ENCODE assay signal across 15 cellular contexts in the genomic region with DNA sequence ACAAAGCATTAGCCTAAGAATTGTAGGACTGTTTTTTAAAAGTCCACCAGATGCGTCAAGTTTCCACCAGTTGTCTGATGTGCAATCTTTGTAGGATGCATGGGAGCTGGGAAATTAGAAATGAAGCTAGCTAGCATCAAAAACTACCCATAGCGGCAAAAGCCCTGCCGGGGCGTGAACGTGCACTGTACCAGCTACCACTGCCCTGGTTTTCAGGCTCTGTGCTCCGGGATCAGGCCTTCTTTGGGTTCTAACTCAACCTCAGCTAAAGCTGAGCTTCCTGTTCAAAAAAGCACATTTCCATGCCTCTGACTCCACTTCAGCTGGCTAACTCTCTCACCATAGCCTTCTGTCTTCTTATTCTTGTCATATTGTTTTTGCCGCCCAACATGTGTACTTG. TPM values are rescaled to one million over a fixed set of nuclear protein-coding genes. Genes with fewer than 3 reads are reported as not detected.
DNase-seq lines count a peak whose midpoint lies in the region; ATAC-seq and TF ChIP-seq lines count a peak whose summit lies in the region.
"Had no signal": no experiment of that assay in that cellular context is flagged by ENCODE, and none has a peak within 500 bp of the region (broad histone marks: within the 10 kb centered on the region; RNA-seq: fewer than 3 reads in every experiment).

No MANE protein-coding gene starts in this region.

- CTCF ChIA-PET in activated CD4-positive, alpha-beta T cell treated with anti-CD3 and anti-CD28 coated beads, Interleukin-2, amount 10 ng/mL, durations not matched to agents 7 days and 5 days (lab: Charles Lee), result interaction anchor here (0.6 to 2.1 kb wide), 5 partner anchors 9 to 37 kb away, joined by 3 to 11 read pairs (median 4); no protein-coding TSS in a partner anchor

- peak overlapping the region; percentile 83 for H3K4me3 Mint-ChIP-seq in activated CD4-positive, alpha-beta T cell treated with anti-CD3 and anti-CD28 coated beads, Interleukin-2, amount 10 ng/mL, durations not matched to agents 7 days and 5 days
- peak overlapping the region; percentile 85 to 88 (median 87) for H3K4me3 Mint-ChIP-seq in brain
- peak overlapping the region; percentile 74 for H3K4me3 Mint-ChIP-seq in neural crest cell

- H3K4me1 Mint-ChIP-seq in activated CD4-positive, alpha-beta T cell treated with anti-CD3 and anti-CD28 coated beads, Interleukin-2, amount 10 ng/mL, durations not matched to agents 7 days and 5 days, result peaks cover 61% of the 10 kb centered on the region
- H3K4me1 Mint-ChIP-seq in brain, result peaks cover 19% of the 10 kb centered on the region
- H3K4me1 Mint-ChIP-seq in neural crest cell, result peaks cover 13% of the 10 kb centered on the region

- TF ChIP-seq POLR2A in right lobe of liver (IDR thresholded peaks at IDR 0.05), result no peak

- POLR2A ChIA-PET in activated CD4-positive, alpha-beta T cell treated with anti-CD3 and anti-CD28 coated beads, Interleukin-2, amount 10 ng/mL, durations not matched to agents 7 days and 5 days (lab: Charles Lee), result interaction anchor here (0.6 to 1.1 kb wide), 2 partner anchors 202 to 305 kb away, joined by 3 to 4 read pairs; a partner anchor contains a TSS

- H3K4me1 ChIP-seq in right lobe of liver, result peaks cover 0 to 20% (median 2%) of the 10 kb centered on the region in 4 donors

- no peak overlapping the region for H3K27ac ChIP-seq in right lobe of liver

- no peaks in the 10 kb centered on the region for H3K27me3 Mint-ChIP-seq in activated CD4-positive, alpha-beta T cell treated with anti-CD3 and anti-CD28 coated beads, Interleukin-2, amount 10 ng/mL, durations not matched to agents 7 days and 5 days
- peaks cover 24% of the 10 kb centered on the region for H3K27me3 Mint-ChIP-seq in brain
- peaks cover 22% of the 10 kb centered on the region for H3K27me3 Mint-ChIP-seq in neural crest cell (ENCODE audit: low read depth)

- WGBS in right lobe of liver (ENCODE audit: insufficient coverage, low coverage, low lambda C conversion rate, missing lambda C conversion rate), result 86% methylated on average over 6 of the region's 7 CpGs

- peak overlapping the region; percentile 87 for H3K27ac Mint-ChIP-seq in activated CD4-positive, alpha-beta T cell treated with anti-CD3 and anti-CD28 coated beads, Interleukin-2, amount 10 ng/mL, durations not matched to agents 7 days and 5 days
- H3K27ac Mint-ChIP-seq in brain, result peak overlapping the region in 1 of 5 experiments; percentile 21
- no peak overlapping the region for H3K27ac Mint-ChIP-seq in neural crest cell (ENCODE audit: unreplicated experiment)

- peaks cover 7% of the 10 kb centered on the region for H3K36me3 Mint-ChIP-seq in activated CD4-positive, alpha-beta T cell treated with anti-CD3 and anti-CD28 coated beads, Interleukin-2, amount 10 ng/mL, durations not matched to agents 7 days and 5 days (ENCODE audit: low read depth)
- H3K36me3 Mint-ChIP-seq in brain (no peaks in the 10 kb centered on the region), neural crest cell (ENCODE audit: low read depth) (no peaks in the 10 kb centered on the region)

- no peaks in the 10 kb centered on the region for H3K9me3 ChIP-seq in right lobe of liver
- H3K9me3 ChIP-seq: adrenal gland, esophagus muscularis mucosa, Peyer's patch, thoracic aorta had no signal

- intact Hi-C loops in right lobe of liver (cut with DNase I), result no loop called here

- H3K4me3 ChIP-seq in right lobe of liver, result no peak overlapping the region

- H3K9me3 Mint-ChIP-seq in activated CD4-positive, alpha-beta T cell treated with anti-CD3 and anti-CD28 coated beads, Interleukin-2, amount 10 ng/mL, durations not matched to agents 7 days and 5 days, result no peaks in the 10 kb centered on the region
- no peaks in the 10 kb centered on the region for H3K9me3 Mint-ChIP-seq in brain
- H3K9me3 Mint-ChIP-seq in neural crest cell, result no peaks in the 10 kb centered on the region

- DNase-seq in activated CD4-positive, alpha-beta T cell treated with anti-CD3 and anti-CD28 coated beads, Interleukin-2, amount 10 ng/mL, durations not matched to agents 7 days and 5 days, result no peak
- no peak for DNase-seq in activated CD4-positive, alpha-beta T cell treated with anti-CD3 and anti-CD28 coated beads, Interleukin-2, amount 50 U/mL, for 4 hours
- DNase-seq in NCI-H69 (lab: John Stamatoyannopoulos, UW), result peak; percentile 13
- DNase-seq in neural crest cell (ENCODE audit: low read depth, low spot score), result no peak
- no peak for DNase-seq in NCI-H2227 treated with DMSO at 0.1 percent for 48 hours (lab: John Stamatoyannopoulos, UW)
- DNase-seq in right lobe of liver, result no peak
- DNase-seq in NCI-H2081 (lab: John Stamatoyannopoulos, UW), result no peak
- DNase-seq: activated CD4-positive, CD25-positive, alpha-beta regulatory T cell treated with anti-CD3 and anti-CD28 coated beads, Interleukin-2, amount 50 U/mL, for 72 hours; adrenal gland; NCI-H1092; NCI-H226 had no signal

- no peak for ATAC-seq in right lobe of liver

- TF ChIP-seq CTCF in brain (conservative IDR thresholded peaks at IDR 0.05) (no peak), neural crest cell (conservative IDR thresholded peaks at IDR 0.05) (no peak), right lobe of liver (IDR thresholded peaks at IDR 0.05) (no peak)

- no peaks in the 10 kb centered on the region for H3K27me3 ChIP-seq in right lobe of liver
- H3K27me3 ChIP-seq: adrenal gland, esophagus muscularis mucosa, Peyer's patch had no signal

- H3K36me3 ChIP-seq in right lobe of liver, result no peaks in the 10 kb centered on the region
- H3K36me3 ChIP-seq: adrenal gland, esophagus muscularis mucosa, Peyer's patch, thoracic aorta had no signal

RNA-seq across cellular contexts. Expression of a gene that starts 26.9 kb away (rescaled TPM):
- total RNA-seq in activated CD4-positive, alpha-beta T cell treated with anti-CD3 and anti-CD28 coated beads, Interleukin-2, amount 10 ng/mL, durations not matched to agents 7 days and 5 days, result 10 to 100 TPM in 1 of 2 experiments, 1 to 10 TPM in 1; 6.5 to 10.0 TPM
- polyA plus RNA-seq in brain (ENCODE audit: insufficient read depth, low read depth, low replicate concordance), result 38.0 TPM
- total RNA-seq in neural crest cell (48.9 and 52.3 TPM in 2 replicates), right lobe of liver (10 to 100 TPM; 28.6 to 58.7 (median 35.1) TPM)
